ENCODE assay signal across 26 cellular contexts in the genomic region with DNA sequence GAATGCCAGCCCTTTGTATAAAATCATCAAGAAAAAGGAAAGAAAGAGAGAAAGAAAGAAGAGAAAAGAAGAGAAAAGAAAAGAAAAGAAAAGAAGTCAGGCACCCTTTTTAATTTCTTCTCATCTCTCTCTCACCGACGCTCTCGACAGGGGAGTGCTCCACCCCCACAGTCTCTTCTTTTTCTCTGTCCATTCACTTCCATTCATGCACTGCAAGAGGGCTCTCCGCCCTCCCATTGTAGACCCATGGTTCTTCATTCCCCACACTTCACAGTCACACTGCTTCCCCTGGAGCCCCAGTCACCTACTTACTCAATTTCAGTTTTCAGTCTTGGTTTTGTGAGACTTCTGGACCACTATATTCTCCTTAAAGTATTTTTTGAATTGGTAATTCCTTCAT.
A peak's percentile ranks its signal among the peaks of the same experiment; 100 is the strongest.
DNase-seq lines count a peak whose midpoint lies in the region; ATAC-seq and TF ChIP-seq lines count a peak whose summit lies in the region.
"Had no signal": no experiment of that assay in that cellular context is flagged by ENCODE, and none has a peak within 500 bp of the region (broad histone marks: within the 10 kb centered on the region; RNA-seq: fewer than 3 reads in every experiment).

No MANE protein-coding gene starts in this region.

- no peaks in the 10 kb centered on the region for H3K36me3 Mint-ChIP-seq in GM23338 (ENCODE audit: low read depth)
- H3K36me3 Mint-ChIP-seq: CD4-positive, alpha-beta memory T cell had no signal

- H3K9me2 ChIP-seq in GM23338 (ENCODE audit: insufficient read depth), result no peaks in the 10 kb centered on the region; the same call in 1 of the 2 replicates

- H3K27me3 Mint-ChIP-seq in GM23338 (ENCODE audit: insufficient read depth, low read depth, poor library complexity), result peaks cover 2% of the 10 kb centered on the region
- H3K27me3 Mint-ChIP-seq: CD4-positive, alpha-beta memory T cell had no signal

- TF ChIP-seq EP300 in sigmoid colon (IDR thresholded peaks at IDR 0.05), result no peak

- H3K27ac ChIP-seq in GM23338 (ENCODE audit: low read depth) (no peak overlapping the region), ectodermal cell (ENCODE audit: insufficient read depth, low read depth, low read length, poor library complexity, severe bottlenecking) (peak overlapping the region; percentile 6), mesendoderm (ENCODE audit: low read depth, low read length) (no peak overlapping the region), left ventricle myocardium inferior (replicated peaks) (no peak overlapping the region), sigmoid colon (no peak overlapping the region)
- H3K27ac ChIP-seq: Peyer's patch, SK-N-MC had no signal

- no peak overlapping the region for H3K9ac ChIP-seq in mesendoderm (ENCODE audit: low read length)

- no peak overlapping the region for H2BK15ac ChIP-seq in mesendoderm (replicated peaks; ENCODE audit: low read depth)

- no peaks in the 10 kb centered on the region for H3K36me3 ChIP-seq in GM23338 (ENCODE audit: insufficient read depth)
- H3K36me3 ChIP-seq in ectodermal cell (ENCODE audit: control insufficient read depth, insufficient read depth, low read length), result no peaks in the 10 kb centered on the region
- no peaks in the 10 kb centered on the region for H3K36me3 ChIP-seq in mesendoderm (ENCODE audit: control insufficient read depth, insufficient read depth, low read length)
- H3K36me3 ChIP-seq in left ventricle myocardium inferior, result no peaks in the 10 kb centered on the region
- no peaks in the 10 kb centered on the region for H3K36me3 ChIP-seq in sigmoid colon
- H3K36me3 ChIP-seq: Peyer's patch had no signal

- H2AK5ac ChIP-seq in mesendoderm (ENCODE audit: low read length), result no peak overlapping the region

- no peak overlapping the region for H3K4ac ChIP-seq in mesendoderm (ENCODE audit: low read depth, low read length)

- ATAC-seq in GM23338 (peak; percentile 89), GM21515 (IDR thresholded peaks at IDR 0.05; ENCODE audit: unreplicated experiment) (no peak)
- ATAC-seq: HCT116 had no signal

- no peak for TF ChIP-seq POLR2A in sigmoid colon (IDR thresholded peaks at IDR 0.05)

- H3K9me3 ChIP-seq in ectodermal cell (ENCODE audit: control insufficient read depth, low read length), result no peaks in the 10 kb centered on the region
- no peaks in the 10 kb centered on the region for H3K9me3 ChIP-seq in left ventricle myocardium inferior (replicated peaks)
- no peaks in the 10 kb centered on the region for H3K9me3 ChIP-seq in sigmoid colon
- H3K9me3 ChIP-seq: Peyer's patch had no signal

- H2BK120ac ChIP-seq in mesendoderm (ENCODE audit: low read depth, low read length), result no peak overlapping the region

- H4K20me1 ChIP-seq in GM23338 (replicated peaks; ENCODE audit: insufficient read depth), result no peaks in the 10 kb centered on the region

- H3K23ac ChIP-seq in mesendoderm (ENCODE audit: low read length), result no peak overlapping the region

- H3K27me3 ChIP-seq in GM23338 (ENCODE audit: insufficient read depth) (no peaks in the 10 kb centered on the region), ectodermal cell (ENCODE audit: control insufficient read depth, insufficient read depth, low read length, poor library complexity, severe bottlenecking) (no peaks in the 10 kb centered on the region), mesendoderm (ENCODE audit: insufficient read depth, low read length, poor library complexity) (no peaks in the 10 kb centered on the region), left ventricle myocardium inferior (ENCODE audit: low read depth) (no peaks in the 10 kb centered on the region), sigmoid colon (no peaks in the 10 kb centered on the region)
- H3K27me3 ChIP-seq: Peyer's patch had no signal

- H3K4me3 Mint-ChIP-seq in GM23338, result no peak overlapping the region
- H3K4me3 Mint-ChIP-seq: CD4-positive, alpha-beta memory T cell; T-helper 1 cell treated with Interleukin-12 subunit alpha and Interleukin-12 subunit beta and Interleukin-4 antibody, amounts not matched to agents 30 μg/mL and 1 μg/mL, for 36 hours had no signal

- H3K4me1 ChIP-seq in GM23338 (ENCODE audit: insufficient read depth) (peaks cover 6% of the 10 kb centered on the region), ectodermal cell (ENCODE audit: control insufficient read depth, insufficient read depth, low read length) (peaks cover 16% of the 10 kb centered on the region), mesendoderm (ENCODE audit: control insufficient read depth, low read depth, low read length) (peaks cover 1% of the 10 kb centered on the region), left ventricle myocardium inferior (no peaks in the 10 kb centered on the region), sigmoid colon (no peaks in the 10 kb centered on the region)
- H3K4me1 ChIP-seq: Peyer's patch had no signal

- peaks cover 10% of the 10 kb centered on the region for H3K4me1 Mint-ChIP-seq in GM23338
- H3K4me1 Mint-ChIP-seq: CD4-positive, alpha-beta memory T cell had no signal

- no peak overlapping the region for H4K8ac ChIP-seq in mesendoderm (ENCODE audit: low read depth, low read length)

- H3K4me2 ChIP-seq in GM23338 (no peak overlapping the region), mesendoderm (ENCODE audit: low read length) (no peak overlapping the region)

- H3K4me3 ChIP-seq in GM23338, result no peak overlapping the region
- H3K4me3 ChIP-seq in ectodermal cell (ENCODE audit: insufficient read depth, low read depth, low read length), result no peak overlapping the region
- H3K4me3 ChIP-seq in mesendoderm (ENCODE audit: low read length), result no peak overlapping the region
- no peak overlapping the region for H3K4me3 ChIP-seq in left ventricle myocardium inferior
- H3K4me3 ChIP-seq in sigmoid colon, result no peak overlapping the region
- H3K4me3 ChIP-seq: Peyer's patch, SK-N-MC had no signal

- no peak overlapping the region for H3K18ac ChIP-seq in mesendoderm (ENCODE audit: low read length)

- no peaks in the 10 kb centered on the region for H3K79me2 ChIP-seq in GM23338 (replicated peaks; ENCODE audit: insufficient read depth)
- H3K79me2 ChIP-seq in mesendoderm (ENCODE audit: control insufficient read depth, insufficient read depth, low read length), result no peaks in the 10 kb centered on the region

- WGBS in ectodermal cell, 2 experiments, result 3 to 4% methylated on average over 4 of the region's 4 CpGs
- no CpG with 5 or more reads among the region's 4 CpGs for WGBS in mesendoderm (ENCODE audit: extremely low coverage, insufficient coverage, low lambda C conversion rate)
- 62 to 74% methylated on average over 4 of the region's 4 CpGs for WGBS in sigmoid colon, 2 donors

- H3K27ac Mint-ChIP-seq in GM23338, result no peak overlapping the region
- H3K27ac Mint-ChIP-seq: CD4-positive, alpha-beta memory T cell; T-helper 1 cell treated with Interleukin-12 subunit alpha and Interleukin-12 subunit beta and Interleukin-4 antibody, amounts not matched to agents 30 μg/mL and 1 μg/mL, for 36 hours had no signal

- no peak overlapping the region for H3K56ac ChIP-seq in mesendoderm (ENCODE audit: low read length)

- no peak for DNase-seq in GM23338 (ENCODE audit: low spot score)
- peak; percentile 77 for DNase-seq in NCI-H345 (lab: John Stamatoyannopoulos, UW)
- DNase-seq in mesendoderm, result peak; percentile 18
- no peak for DNase-seq in left ventricle myocardium inferior
- no peak for DNase-seq in stimulated activated naive CD4-positive, alpha-beta T cell treated with Interleukin-2 at 50 U/mL for 16 hours (lab: John Stamatoyannopoulos, UW)
- DNase-seq in sigmoid colon, result no peak
- DNase-seq: C1 segment of cervical spinal cord; CD4-positive, alpha-beta memory T cell; COR-L47; DMS53; GOT3; KBM-7; MV-4-11; NCI-H1105; NCI-H146; NCI-H2029 treated with DMSO at 0.1 percent for 48 hours; NCI-H226; NCI-H524 treated with DMSO at 0.1 percent for 48 hours; OCI-M1; Peyer's patch; SIG-M5 had no signal

- no peak overlapping the region for H4K5ac ChIP-seq in mesendoderm (ENCODE audit: low read length)

- intact Hi-C loops in left ventricle myocardium inferior (cut with micrococcal nuclease) (no loop called here), sigmoid colon (cut with DNase I) (no loop called here)

- TF ChIP-seq CTCF in GM23338 (conservative IDR thresholded peaks at IDR 0.05; ENCODE audit: low read depth in 2 of 2) (no peak), left ventricle myocardium inferior (IDR thresholded peaks at IDR 0.05; ENCODE audit: borderline replicate concordance) (no peak), sigmoid colon (IDR thresholded peaks at IDR 0.05) (no peak)

- H3K9me3 Mint-ChIP-seq in GM23338, result no peaks in the 10 kb centered on the region
- H3K9me3 Mint-ChIP-seq: CD4-positive, alpha-beta memory T cell; T-helper 1 cell treated with Interleukin-12 subunit alpha and Interleukin-12 subunit beta and Interleukin-4 antibody, amounts not matched to agents 30 μg/mL and 1 μg/mL, for 36 hours had no signal

- no peaks in the 10 kb centered on the region for H3F3A ChIP-seq in GM23338 (replicated peaks; ENCODE audit: low read depth)

- H2BK5ac ChIP-seq in mesendoderm (ENCODE audit: low read length), result no peak overlapping the region

- H3K79me1 ChIP-seq in mesendoderm (ENCODE audit: low read length), result no peaks in the 10 kb centered on the region

- H2AFZ ChIP-seq in GM23338, result peak overlapping the region; percentile 34; the same call in 1 of the 2 replicates

TF ChIP-seq in GM23338, 12 proteins besides CTCF, POLR2A, EP300 and RAD21:
- TF ChIP-seq EZH2 (IDR thresholded peaks at IDR 0.05; ENCODE audit: low read depth, unreplicated experiment), result no peak
- no peak for TF ChIP-seq EZH2phosphoT487 (IDR thresholded peaks at IDR 0.05; ENCODE audit: unreplicated experiment)
- no peak for TF ChIP-seq JUNB (IDR thresholded peaks at IDR 0.05; ENCODE audit: unreplicated experiment)
- no peak for TF ChIP-seq STAT1 (IDR thresholded peaks at IDR 0.05; ENCODE audit: unreplicated experiment)
- no peak for TF ChIP-seq CREB1 (CRISPR knock-in tag; IDR thresholded peaks at IDR 0.05; ENCODE audit: low read depth)

Comparison
In these comparisons a context has a peak if more than half of its experiments do, and no peak if none do; other contexts are left out.
1. DNase-seq: peak in NCI-H345 (single experiment) and mesendoderm (single experiment); none in GM23338 (single experiment), left ventricle myocardium inferior (single experiment), stimulated activated naive CD4-positive, alpha-beta T cell treated with Interleukin-2 at 50 U/mL for 16 hours (single experiment) and sigmoid colon (single experiment).